12 cellular contexts compared by ENCODE assay signal in genomic region chr11:8720376-8720775, GRCh38. TPM values are rescaled to one million over a fixed set of nuclear protein-coding genes. Genes with fewer than 3 reads are reported as not detected.
DNase-seq lines count a peak whose midpoint lies in the region; ATAC-seq, FAIRE-seq and TF ChIP-seq lines count a peak whose summit lies in the region.
"Had no signal": no experiment of that assay in that cellular context is flagged by ENCODE, and none has a peak within 500 bp of the region (broad histone marks: within the 10 kb centered on the region; RNA-seq: fewer than 3 reads in every experiment).

No MANE protein-coding gene starts in this region.

- FAIRE-seq in endothelial cell of umbilical vein (lab: Jason Lieb, UNC): no peak
- no peak for FAIRE-seq in GM12891 (lab: Jason Lieb, UNC)

- H3K79me2 ChIP-seq in endothelial cell of umbilical vein (ENCODE audit: control insufficient read depth, insufficient read depth, low read length): no peaks in the 10 kb centered on the region
- H3K79me2 ChIP-seq in osteoblast (ENCODE audit: insufficient read depth, low read length): peaks cover 2% of the 10 kb centered on the region

- no peak overlapping the region for H3K4me2 ChIP-seq in endothelial cell of umbilical vein (ENCODE audit: insufficient read depth, low read length)
- peak overlapping the region; percentile 69 for H3K4me2 ChIP-seq in osteoblast (ENCODE audit: insufficient read depth, low read length)

- H2AFZ ChIP-seq in endothelial cell of umbilical vein (ENCODE audit: low read depth, low read length): peak overlapping the region; percentile 56
- no peak overlapping the region for H2AFZ ChIP-seq in osteoblast (ENCODE audit: low read length)

- no peak for ATAC-seq in heart left ventricle
- no peak for ATAC-seq in left cardiac atrium
- ATAC-seq: activated T-cell treated with anti-CD3 and anti-CD28 coated beads, Interleukin-2, amount 50 U/mL, for 72 hours had no signal

- H3K36me3 ChIP-seq in heart left ventricle (peaks cover 0 to 38% (median 17%) of the 10 kb centered on the region in 9 donors), endothelial cell of umbilical vein (ENCODE audit: control insufficient read depth in 2 of 2, extremely low read depth in 1 of 2, insufficient read depth in 2 of 2, low read length in 2 of 2) (no peaks in the 10 kb centered on the region), osteoblast (ENCODE audit: insufficient read depth, low read length) (peaks cover 12% of the 10 kb centered on the region), uterus (no peaks in the 10 kb centered on the region)

- no peak overlapping the region for H3K4me3 ChIP-seq in heart left ventricle
- H3K4me3 ChIP-seq in endothelial cell of umbilical vein (replicated peaks in 1 of 3; ENCODE audit: insufficient read depth in 1 of 3, low read depth in 1 of 3, low read length in 3 of 3): no peak overlapping the region
- no peak overlapping the region for H3K4me3 ChIP-seq in osteoblast (ENCODE audit: insufficient read depth, low read length)
- H3K4me3 ChIP-seq in uterus: no peak overlapping the region

- TF ChIP-seq POLR2A in heart left ventricle (IDR thresholded peaks at IDR 0.05) (no peak), endothelial cell of umbilical vein (IDR thresholded peaks at IDR 0.05; ENCODE audit: low read depth, low read length) (no peak), uterus (IDR thresholded peaks at IDR 0.05) (no peak), GM12891 (IDR thresholded peaks at IDR 0.05; ENCODE audit: low read depth, low read length) (no peak)

- H3K9me1 ChIP-seq in endothelial cell of umbilical vein (replicated peaks; ENCODE audit: control insufficient read depth, extremely low read depth, insufficient read depth, low read length): no peaks in the 10 kb centered on the region

- no peak overlapping the region for H3K9ac ChIP-seq in endothelial cell of umbilical vein (replicated peaks; ENCODE audit: extremely low read depth, insufficient read depth, low read length)

- CTCF ChIA-PET in endothelial cell of umbilical vein (lab: Charles Lee): interaction anchor here (0.9 to 1.0 kb wide), 2 partner anchors 10 to 38 kb away, joined by 3 read pairs; no protein-coding TSS in a partner anchor

- BruUV-seq in endothelial cell of umbilical vein (replicated peaks; lab: Mats Ljungman, UMichigan): no TSS peak

- intact Hi-C loops in heart left ventricle (cut with DNase I): loop anchor here in 1 of 10 donors (10.0 kb wide), 1 partner anchor 84 kb away; no protein-coding TSS in a partner anchor
- intact Hi-C loops in left cardiac atrium (cut with DNase I): no loop called here
- intact Hi-C loops in endothelial cell of umbilical vein (cut with micrococcal nuclease): no loop called here
- intact Hi-C loops in uterus (cut with DNase I; ENCODE audit: low total_unique reads): no loop called here

- DNase-seq in heart left ventricle: no peak
- no peak for DNase-seq in left cardiac atrium
- DNase-seq in endothelial cell of umbilical vein (ENCODE audit: low read depth, low spot score): no peak
- peak; percentile 74 for DNase-seq in osteoblast (ENCODE audit: insufficient read length, low spot score, missing footprints)
- DNase-seq in uterus: no peak
- no peak for DNase-seq in OCI-M1 (lab: John Stamatoyannopoulos, UW)
- DNase-seq in HCEC 1CT: no peak
- no peak for DNase-seq in GM12891 (ENCODE audit: insufficient read length, low spot score)
- DNase-seq: ACHN; activated T-cell treated with anti-CD3 and anti-CD28 coated beads, Interleukin-2, amount 50 U/mL, for 72 hours; NCI-H1105 treated with DMSO at 0.1 percent for 48 hours had no signal

- H3K27ac ChIP-seq in heart left ventricle (peak overlapping the region in 11 of 12 donors; percentile 22 to 95 (median 80)), endothelial cell of umbilical vein (ENCODE audit: insufficient read depth, low read depth, low read length) (no peak overlapping the region), osteoblast (ENCODE audit: low read depth, low read length) (peak overlapping the region; percentile 91), uterus (peak overlapping the region; percentile 94 to 99)
- H3K27ac ChIP-seq: HL-60 had no signal

- H3K4me1 ChIP-seq in heart left ventricle (peaks cover 19 to 81% (median 72%) of the 10 kb centered on the region in 12 donors), endothelial cell of umbilical vein (ENCODE audit: control insufficient read depth, extremely low read depth, insufficient read depth, low read length) (peaks cover 45% of the 10 kb centered on the region), osteoblast (ENCODE audit: insufficient read depth, low read length) (peaks cover 46% of the 10 kb centered on the region), uterus (peaks cover 30 to 63% of the 10 kb centered on the region in 2 donors)

- POLR2A ChIA-PET in endothelial cell of umbilical vein (lab: Charles Lee): no interaction called here

- 47 to 62% (median 50%) methylated on average over 3 of the region's 3 CpGs for WGBS in heart left ventricle, 4 donors

- H3K27me3 ChIP-seq in heart left ventricle (no peaks in the 10 kb centered on the region), endothelial cell of umbilical vein (ENCODE audit: control insufficient read depth in 2 of 2, insufficient read depth in 2 of 2, low read length in 2 of 2) (no peaks in the 10 kb centered on the region), osteoblast (ENCODE audit: insufficient read depth, low read length) (no peaks in the 10 kb centered on the region), uterus (no peaks in the 10 kb centered on the region)

- TF ChIP-seq CTCF in heart left ventricle (IDR thresholded peaks at IDR 0.05): no peak
- no peak for TF ChIP-seq CTCF in endothelial cell of umbilical vein (IDR thresholded peaks at IDR 0.05; ENCODE audit: extremely low read depth in 1 of 2, insufficient read depth in 1 of 2, low read depth in 1 of 2, low read length in 2 of 2)
- no peak for TF ChIP-seq CTCF in osteoblast (IDR thresholded peaks at IDR 0.05; ENCODE audit: extremely low read depth, low read depth, low read length)
- TF ChIP-seq CTCF in uterus (IDR thresholded peaks at IDR 0.05): no peak

- H4K20me1 ChIP-seq in endothelial cell of umbilical vein (replicated peaks; ENCODE audit: control insufficient read depth, extremely low read depth, insufficient read depth, low read length) (no peaks in the 10 kb centered on the region), osteoblast (ENCODE audit: insufficient read depth, low read length) (no peaks in the 10 kb centered on the region)

- no peaks in the 10 kb centered on the region for H3K9me3 ChIP-seq in heart left ventricle
- no peaks in the 10 kb centered on the region for H3K9me3 ChIP-seq in endothelial cell of umbilical vein (replicated peaks; ENCODE audit: control insufficient read depth, insufficient read depth, low read length)
- H3K9me3 ChIP-seq in osteoblast (ENCODE audit: low read depth, low read length): no peaks in the 10 kb centered on the region
- no peaks in the 10 kb centered on the region for H3K9me3 ChIP-seq in uterus

- dilution Hi-C loops in endothelial cell of umbilical vein (cut with MboI; ENCODE audit: extremely low pct_ligation_motif_present, low sequenced_read_pairs): no loop called here

TF ChIP-seq in endothelial cell of umbilical vein, 7 proteins besides CTCF, POLR2A, EP300 and RAD21:
- TF ChIP-seq POLR2AphosphoS5 (IDR thresholded peaks at IDR 0.05; ENCODE audit: insufficient read depth, low read depth, low read length) (no peak), FOS (IDR thresholded peaks at IDR 0.05; ENCODE audit: borderline replicate concordance, insufficient read depth, low read length) (no peak), EZH2 (IDR thresholded peaks at IDR 0.05; ENCODE audit: borderline replicate concordance, low read depth, low read length, severe bottlenecking) (no peak)

TF ChIP-seq in GM12891, 5 proteins besides CTCF, POLR2A, EP300 and RAD21:
- TF ChIP-seq TAF1 (IDR thresholded peaks at IDR 0.05; ENCODE audit: low read depth, low read length) (no peak), PAX5 (IDR thresholded peaks at IDR 0.05; ENCODE audit: insufficient read depth, low read length, severe bottlenecking) (no peak), SPI1 (IDR thresholded peaks at IDR 0.05; ENCODE audit: low read depth, low read length) (no peak), POU2F2 (IDR thresholded peaks at IDR 0.05; ENCODE audit: low read depth, low read length) (no peak), POLR2AphosphoS5 (IDR thresholded peaks at IDR 0.05; ENCODE audit: low read depth, low read length) (no peak)

RNA-seq across cellular contexts. Expression of gene RPL27A, which starts 37.8 kb away (rescaled TPM):
- 100 to 1,000 TPM; 299 to 597 (median 438) TPM for total RNA-seq in heart left ventricle
- polyA plus RNA-seq in heart left ventricle: 1,000 to 10,000 TPM; 1,719 to 2,980 TPM
- total RNA-seq in left cardiac atrium: 100 to 1,000 TPM; 577 to 727 TPM
- total RNA-seq in endothelial cell of umbilical vein: 952 and 1,303 TPM in 2 replicates
- polyA plus RNA-seq in endothelial cell of umbilical vein: 1,047 and 1,363 TPM in 2 replicates
- polyA plus RNA-seq in endothelial cell of umbilical vein (2011; cell fraction: cytosol; rRNA removed): 1,329 and 1,448 TPM in 2 replicates
- polyA plus RNA-seq in endothelial cell of umbilical vein (2011; cell fraction: nucleus; rRNA removed): 314 and 358 TPM in 2 replicates
- 1,567 and 2,454 TPM in 2 replicates for polyA plus RNA-seq in endothelial cell of umbilical vein (2012)
- 388 and 392 TPM in 2 replicates for polyA minus RNA-seq in endothelial cell of umbilical vein
- polyA minus RNA-seq in endothelial cell of umbilical vein (2011; cell fraction: cytosol; rRNA and poly(A)+ RNA removed): 855 TPM
- polyA minus RNA-seq in endothelial cell of umbilical vein (2011; cell fraction: nucleus; rRNA and poly(A)+ RNA removed): 174 and 196 TPM in 2 replicates
- total RNA-seq in osteoblast: 710 and 869 TPM in 2 replicates
- 1,000 to 10,000 TPM in 2 of 4 donors, 100 to 1,000 TPM in 2; 505 to 3,151 (median 1,895) TPM for total RNA-seq in uterus
- polyA plus RNA-seq in GM12891 (2012; ENCODE audit: low read depth, missing spikeins): 4,794 TPM

RNA-seq across cellular contexts. Expression of gene TRIM66, which starts 37.9 kb away (rescaled TPM):
- total RNA-seq in heart left ventricle (10 to 100 TPM in 1 of 9 donors, 1 to 10 TPM in 7, under 1 TPM in 1; 0.71 to 10.1 (median 4.1) TPM), left cardiac atrium (1 to 10 TPM; 2.3 to 3.2 TPM), endothelial cell of umbilical vein (8.6 and 11.7 TPM in 2 replicates), osteoblast (9.0 and 10.9 TPM in 2 replicates), uterus (10 to 100 TPM in 2 of 4 donors, 1 to 10 TPM in 2; 7.4 to 18.2 (median 10.5) TPM)
- polyA plus RNA-seq in heart left ventricle (1 to 10 TPM in 1 of 2 donors, under 1 TPM in 1; 0.72 to 2.6 TPM), endothelial cell of umbilical vein (5.1 and 5.5 TPM in 2 replicates)
- 2.4 and 3.2 TPM in 2 replicates for polyA plus RNA-seq in endothelial cell of umbilical vein (2011; cell fraction: cytosol; rRNA removed)
- 28.0 and 29.1 TPM in 2 replicates for polyA plus RNA-seq in endothelial cell of umbilical vein (2011; cell fraction: nucleus; rRNA removed)
- polyA plus RNA-seq in endothelial cell of umbilical vein (2012): 4.6 and 5.0 TPM in 2 replicates
- polyA minus RNA-seq in endothelial cell of umbilical vein: 15.5 and 20.2 TPM in 2 replicates
- polyA minus RNA-seq in endothelial cell of umbilical vein (2011; cell fraction: cytosol; rRNA and poly(A)+ RNA removed): 3.9 TPM
- polyA minus RNA-seq in endothelial cell of umbilical vein (2011; cell fraction: nucleus; rRNA and poly(A)+ RNA removed): 16.5 and 30.4 TPM in 2 replicates
- polyA plus RNA-seq in GM12891 (2012; ENCODE audit: low read depth, missing spikeins): 8.3 TPM
